In the genomic region with DNA sequence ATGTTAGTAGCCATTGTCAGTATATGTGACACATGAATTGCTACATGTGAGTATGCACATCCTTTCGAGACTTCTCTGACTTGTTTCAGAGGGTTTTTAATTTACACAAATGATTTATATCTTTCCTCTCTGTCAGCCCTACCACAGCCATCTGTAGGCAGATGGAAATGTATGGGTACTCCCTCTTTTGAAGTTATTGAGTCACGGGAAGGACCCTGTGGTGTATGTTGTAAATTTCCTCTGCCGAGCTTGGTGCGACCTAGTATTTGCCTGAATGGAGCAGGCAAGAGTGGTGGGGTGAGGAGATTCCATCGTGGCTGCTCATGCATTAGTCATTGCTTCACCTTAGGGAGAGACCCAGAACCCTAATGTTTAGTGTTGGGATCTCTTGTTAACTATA, we compare ENCODE assay signal across 13 cellular contexts.
DNase-seq lines count a peak whose midpoint lies in the region; TF ChIP-seq lines count a peak whose summit lies in the region.
"Had no signal": no experiment of that assay in that cellular context is flagged by ENCODE, and none has a peak within 500 bp of the region (broad histone marks: within the 10 kb centered on the region; RNA-seq: fewer than 3 reads in every experiment).

No MANE protein-coding gene starts in this region.

- no peak for TF ChIP-seq POLR2A in prostate gland (IDR thresholded peaks at IDR 0.05)

- DNase-seq in 8988T (peak; percentile 58), HT1080 (ENCODE audit: low read depth) (peak; percentile 99), glomerular visceral epithelial cell (ENCODE audit: extremely low spot score) (peak; percentile 85), medulla oblongata (ENCODE audit: extremely low spot score) (no peak), NCI-H1105 treated with DMSO at 0.1 percent for 48 hours (lab: John Stamatoyannopoulos, UW) (no peak), D341Med (ENCODE audit: low spot score) (no peak), prostate gland (ENCODE audit: low spot score) (no peak)
- DNase-seq in activated T-cell treated with anti-CD3 and anti-CD28 coated beads, Interleukin-2, amount 50 U/mL, for 24 hours: no peak
- DNase-seq: NCI-H2107, right cardiac atrium had no signal

- intact Hi-C loops in prostate gland (cut with DNase I): no loop called here

- no peaks in the 10 kb centered on the region for H3K9me3 ChIP-seq in prostate gland

- TF ChIP-seq CTCF in prostate gland (IDR thresholded peaks at IDR 0.05): no peak

- H3K4me1 Mint-ChIP-seq in activated T-cell treated with anti-CD3 and anti-CD28 coated beads, Interleukin-2, amount 50 U/mL, for 24 hours (ENCODE audit: low read depth): peaks cover 64% of the 10 kb centered on the region

- no peaks in the 10 kb centered on the region for H3K27me3 ChIP-seq in prostate gland (replicated peaks; ENCODE audit: insufficient read depth)
- H3K27me3 ChIP-seq: BLaER1 had no signal

- H3K9me3 Mint-ChIP-seq in activated T-cell treated with anti-CD3 and anti-CD28 coated beads, Interleukin-2, amount 50 U/mL, for 24 hours: peaks cover 4% of the 10 kb centered on the region

- H3K4me1 ChIP-seq in prostate gland (replicated peaks): no peaks in the 10 kb centered on the region

- H3K27ac ChIP-seq in prostate gland: no peak overlapping the region
- H3K27ac ChIP-seq: BLaER1 had no signal

- peaks cover 86% of the 10 kb centered on the region for H3K36me3 Mint-ChIP-seq in activated T-cell treated with anti-CD3 and anti-CD28 coated beads, Interleukin-2, amount 50 U/mL, for 24 hours (ENCODE audit: low read depth)

- no peak overlapping the region for H3K4me3 ChIP-seq in prostate gland
- H3K4me3 ChIP-seq: BLaER1 had no signal

- WGBS in prostate gland: 85% methylated on average over 5 of the region's 5 CpGs

- H3K27me3 Mint-ChIP-seq in activated T-cell treated with anti-CD3 and anti-CD28 coated beads, Interleukin-2, amount 50 U/mL, for 24 hours: no peaks in the 10 kb centered on the region
- H3K27me3 Mint-ChIP-seq: memory B cell; stimulated activated memory B cell treated with anti-CD40 and anti-IgM and Interleukin-4, amounts not matched to agents 10 μg/mL and 1 μg/mL and 100 μg/mL, for 72 hours had no signal

- H3K4me3 Mint-ChIP-seq in activated T-cell treated with anti-CD3 and anti-CD28 coated beads, Interleukin-2, amount 50 U/mL, for 24 hours: no peak overlapping the region
- H3K4me3 Mint-ChIP-seq: memory B cell; stimulated activated memory B cell treated with anti-CD40 and anti-IgM and Interleukin-4, amounts not matched to agents 10 μg/mL and 1 μg/mL and 100 μg/mL, for 72 hours had no signal

- peak overlapping the region; percentile 87 for H3K27ac Mint-ChIP-seq in activated T-cell treated with anti-CD3 and anti-CD28 coated beads, Interleukin-2, amount 50 U/mL, for 24 hours
- H3K27ac Mint-ChIP-seq: memory B cell; stimulated activated memory B cell treated with anti-CD40 and anti-IgM and Interleukin-4, amounts not matched to agents 10 μg/mL and 1 μg/mL and 100 μg/mL, for 72 hours had no signal

- H3K36me3 ChIP-seq in prostate gland: no peaks in the 10 kb centered on the region

Comparison
In these comparisons a context has a peak if more than half of its experiments do, and no peak if none do; other contexts are left out.
1. DNase-seq: peak in 8988T (single experiment), HT1080 (single experiment) and glomerular visceral epithelial cell (single experiment); none in activated T-cell treated with anti-CD3 and anti-CD28 coated beads, Interleukin-2, amount 50 U/mL, for 24 hours (single experiment), medulla oblongata (single experiment), NCI-H1105 treated with DMSO at 0.1 percent for 48 hours (single experiment), D341Med (single experiment) and prostate gland (single experiment).